Comparison of ENCODE assay signal across 16 cellular contexts in the genomic region with DNA sequence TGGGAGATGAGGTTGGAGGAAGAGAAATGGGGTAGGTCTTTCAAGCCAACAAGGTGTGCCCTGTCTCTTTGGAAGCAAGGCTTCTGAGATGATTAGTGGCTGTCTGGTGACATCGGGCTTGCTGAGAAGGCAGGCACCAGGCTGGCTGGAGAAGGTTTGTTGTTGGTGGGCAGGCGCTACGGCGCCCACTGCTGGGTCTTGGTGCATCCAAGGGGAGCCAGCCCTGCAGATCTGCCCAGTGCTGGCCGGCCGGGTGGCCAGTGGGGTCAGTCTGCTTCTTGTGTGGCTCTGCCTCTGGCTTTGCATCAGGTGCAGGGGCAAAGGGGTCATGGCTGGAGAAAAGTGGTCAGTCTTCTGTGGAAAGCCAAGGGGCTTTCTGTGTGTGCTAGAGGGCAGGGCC.
"Had no signal": no experiment of that assay in that cellular context is flagged by ENCODE, and none has a peak within 500 bp of the region (broad histone marks: within the 10 kb centered on the region; RNA-seq: fewer than 3 reads in every experiment).

No MANE protein-coding gene starts in this region.

- H3K27me3 ChIP-seq: brain microvascular endothelial cell, esophagus squamous epithelium, foreskin keratinocyte, SJSA1, tibial artery had no signal

- H3K4me1 ChIP-seq: foreskin keratinocyte, SJSA1, tibial artery had no signal

- H3K27ac ChIP-seq: brain microvascular endothelial cell, foreskin keratinocyte, SJSA1, skin epidermis, tibial artery had no signal

- DNase-seq: activated CD4-positive, alpha-beta memory T cell treated with anti-CD3 and anti-CD28 coated beads, Interleukin-2, amount 10 ng/mL, durations not matched to agents 7 days and 5 days; activated CD4-positive, alpha-beta T cell treated with anti-CD3 and anti-CD28 coated beads for 36 hours; activated gamma-delta T cell treated with Interleukin-2 at 50 U/mL for 16 hours; activated naive CD8-positive, alpha-beta T cell treated with anti-CD3 and anti-CD28 coated beads for 36 hours; activated T-cell treated with anti-CD3 and anti-CD28 coated beads, Interleukin-2, amount 50 U/mL, for 48 hours; brain microvascular endothelial cell; esophagus squamous epithelium; foreskin keratinocyte; islet precursor cell; left ventricle myocardium superior; naive B cell; nucleus accumbens; T-helper 9 cell; tibial artery had no signal

- H3K36me3 ChIP-seq: brain microvascular endothelial cell, esophagus squamous epithelium, SJSA1, tibial artery had no signal

- ATAC-seq: activated CD4-positive, alpha-beta T cell treated with anti-CD3 and anti-CD28 coated beads for 36 hours; foreskin keratinocyte had no signal

- H3K4me3 ChIP-seq: esophagus squamous epithelium, SJSA1, skin epidermis, tibial artery had no signal

- H3K9me3 ChIP-seq: esophagus squamous epithelium, SJSA1, tibial artery had no signal
